In genomic region chr19:1649706-1650626, GRCh38 we compare ENCODE assay signal across 9 cellular contexts. TPM values are rescaled to one million over a fixed set of nuclear protein-coding genes. Genes with fewer than 3 reads are reported as not detected.
DNase-seq lines count a peak whose midpoint lies in the region; ATAC-seq, FAIRE-seq and TF ChIP-seq lines count a peak whose summit lies in the region.
"Had no signal": no experiment of that assay in that cellular context is flagged by ENCODE, and none has a peak within 500 bp of the region (broad histone marks: within the 10 kb centered on the region; RNA-seq: fewer than 3 reads in every experiment).

No MANE protein-coding gene starts in this region.

- no peaks in the 10 kb centered on the region for H3K36me3 ChIP-seq in PC-9 (ENCODE audit: low read depth)
- H3K36me3 ChIP-seq in endothelial cell of umbilical vein (ENCODE audit: control insufficient read depth in 2 of 2, extremely low read depth in 1 of 2, insufficient read depth in 2 of 2, low read length in 2 of 2): peaks cover 5 to 21% of the 10 kb centered on the region in 2 experiments
- H3K36me3 ChIP-seq in aorta (ENCODE audit: control insufficient read depth in 1 of 2, insufficient read depth in 2 of 2, low read length in 1 of 2): no peaks in the 10 kb centered on the region

- no peaks in the 10 kb centered on the region for H3K9me2 ChIP-seq in PC-9 (ENCODE audit: insufficient read depth)

- no peak for TF ChIP-seq POLR2A in GM12892 (IDR thresholded peaks at IDR 0.05; ENCODE audit: low read depth, low read length)
- TF ChIP-seq POLR2A in endothelial cell of umbilical vein (IDR thresholded peaks at IDR 0.05; ENCODE audit: low read depth, low read length): no peak

- peaks cover 7% of the 10 kb centered on the region for H3K4me1 ChIP-seq in PC-9 (replicated peaks; ENCODE audit: insufficient read depth)
- peaks cover 2% of the 10 kb centered on the region for H3K4me1 ChIP-seq in endothelial cell of umbilical vein (ENCODE audit: control insufficient read depth, extremely low read depth, insufficient read depth, low read length)
- H3K4me1 ChIP-seq in aorta (ENCODE audit: control insufficient read depth in 1 of 2, insufficient read depth in 2 of 2, low read length in 2 of 2): no peaks in the 10 kb centered on the region

- no peaks in the 10 kb centered on the region for H3K9me3 ChIP-seq in PC-9 (ENCODE audit: insufficient read depth, low read depth)
- H3K9me3 ChIP-seq in endothelial cell of umbilical vein (replicated peaks; ENCODE audit: control insufficient read depth, insufficient read depth, low read length): no peaks in the 10 kb centered on the region
- no peaks in the 10 kb centered on the region for H3K9me3 ChIP-seq in aorta (ENCODE audit: control insufficient read depth, low read length)

- intact Hi-C loops in PC-9 (cut with micrococcal nuclease; ENCODE audit: unreplicated experiment): no loop called here
- intact Hi-C loops in endothelial cell of umbilical vein (cut with micrococcal nuclease): no loop called here
- intact Hi-C loops in aorta (cut with DNase I): loop anchor here in 1 of 2 donors (5.0 kb wide), 1 partner anchor 43 kb away; the partner anchor contains the start of gene UQCR11

- no peak overlapping the region for H3K27ac ChIP-seq in PC-9
- no peak overlapping the region for H3K27ac ChIP-seq in endothelial cell of umbilical vein (ENCODE audit: insufficient read depth, low read depth, low read length)
- H3K27ac ChIP-seq in aorta (ENCODE audit: low read depth in 1 of 2, low read length in 2 of 2): no peak overlapping the region
- no peak overlapping the region for H3K27ac ChIP-seq in caudate nucleus (ENCODE audit: low read depth, low read length)

- ATAC-seq in GM18858 (IDR thresholded peaks at IDR 0.05; ENCODE audit: unreplicated experiment) (no peak), aorta (ENCODE audit: low FRiP score) (no peak)

- FAIRE-seq in GM12892 (lab: Jason Lieb, UNC) (peak; percentile 42), endothelial cell of umbilical vein (lab: Jason Lieb, UNC) (no peak)
- FAIRE-seq: endometrium had no signal

- H3F3A ChIP-seq in PC-9 (ENCODE audit: insufficient read depth, low read depth): peaks cover under 1% of the 10 kb centered on the region; the same call in 1 of the 2 replicates

- H3K4me3 ChIP-seq in PC-9 (no peak overlapping the region), endothelial cell of umbilical vein (replicated peaks in 1 of 3; ENCODE audit: insufficient read depth in 1 of 3, low read depth in 1 of 3, low read length in 3 of 3) (peak overlapping the region in 2 of 3 experiments; percentile 62 to 89), retinal pigment epithelial cell (ENCODE audit: low read length) (peak overlapping the region; percentile 75), aorta (ENCODE audit: low read length in 2 of 2) (no peak overlapping the region)

- BruUV-seq in PC-9 (replicated peaks; lab: Mats Ljungman, UMichigan) (no TSS peak), endothelial cell of umbilical vein (replicated peaks; lab: Mats Ljungman, UMichigan) (no TSS peak)

- H3K27me3 ChIP-seq in PC-9 (ENCODE audit: insufficient read depth, low read depth) (no peaks in the 10 kb centered on the region), endothelial cell of umbilical vein (ENCODE audit: control insufficient read depth in 2 of 2, insufficient read depth in 2 of 2, low read length in 2 of 2) (no peaks in the 10 kb centered on the region), aorta (ENCODE audit: control insufficient read depth in 1 of 2, insufficient read depth in 2 of 2, low read length in 1 of 2) (no peaks in the 10 kb centered on the region)

- H3K9ac ChIP-seq in endothelial cell of umbilical vein (replicated peaks; ENCODE audit: extremely low read depth, insufficient read depth, low read length): peak overlapping the region; percentile 82

- H3K4me2 ChIP-seq in PC-9: peak overlapping the region; percentile 82; the same call in 1 of the 2 replicates
- peak overlapping the region; percentile 55 for H3K4me2 ChIP-seq in endothelial cell of umbilical vein (ENCODE audit: insufficient read depth, low read length)

- no peak for TF ChIP-seq CTCF in PC-9 (conservative IDR thresholded peaks at IDR 0.05)
- no peak for TF ChIP-seq CTCF in endothelial cell of umbilical vein (IDR thresholded peaks at IDR 0.05; ENCODE audit: extremely low read depth in 1 of 2, insufficient read depth in 1 of 2, low read depth in 1 of 2, low read length in 2 of 2)
- no peak for TF ChIP-seq CTCF in retinal pigment epithelial cell (conservative IDR thresholded peaks at IDR 0.05; ENCODE audit: low read depth, low read length)

- H2AFZ ChIP-seq in PC-9 (no peak overlapping the region), endothelial cell of umbilical vein (ENCODE audit: low read depth, low read length) (no peak overlapping the region)

- CTCF ChIA-PET in PC-9 (lab: Charles Lee): no interaction called here
- CTCF ChIA-PET in endothelial cell of umbilical vein (lab: Charles Lee): interaction anchor here (0.7 to 1.5 kb wide), 3 partner anchors 11 to 22 kb away, joined by 4 read pairs; no protein-coding TSS in a partner anchor

- H3K9me1 ChIP-seq in endothelial cell of umbilical vein (replicated peaks; ENCODE audit: control insufficient read depth, extremely low read depth, insufficient read depth, low read length): no peaks in the 10 kb centered on the region

- DNase-seq in GM12892 (ENCODE audit: insufficient read length) (no peak), PC-9 (no peak), endothelial cell of umbilical vein (ENCODE audit: low read depth, low spot score) (no peak), retinal pigment epithelial cell (ENCODE audit: low read depth) (no peak), aorta (no peak), caudate nucleus (lab: John Stamatoyannopoulos, UW) (no peak), HCEC 1CT (no peak)

- POLR2A ChIA-PET in PC-9 (lab: Charles Lee; ENCODE audit: unreplicated experiment) (no interaction called here), endothelial cell of umbilical vein (lab: Charles Lee) (no interaction called here)

- dilution Hi-C loops in endothelial cell of umbilical vein (cut with MboI; ENCODE audit: extremely low pct_ligation_motif_present, low sequenced_read_pairs): no loop called here

- H3K79me2 ChIP-seq in PC-9 (ENCODE audit: low read depth): peaks cover 19% of the 10 kb centered on the region
- H3K79me2 ChIP-seq in endothelial cell of umbilical vein (ENCODE audit: control insufficient read depth, insufficient read depth, low read length): peaks cover 45% of the 10 kb centered on the region

- 68 to 72% methylated on average over 20 of the region's 20 CpGs for WGBS in aorta, 2 donors

- no peaks in the 10 kb centered on the region for H4K20me1 ChIP-seq in PC-9 (ENCODE audit: insufficient read depth)
- H4K20me1 ChIP-seq in endothelial cell of umbilical vein (replicated peaks; ENCODE audit: control insufficient read depth, extremely low read depth, insufficient read depth, low read length): no peaks in the 10 kb centered on the region

TF ChIP-seq in endothelial cell of umbilical vein, 7 proteins besides CTCF, POLR2A, EP300 and RAD21 (continues in another document):
- TF ChIP-seq GATA2 (IDR thresholded peaks at IDR 0.05; ENCODE audit: insufficient read depth, insufficient read length, low read depth, low read length) (no peak), POLR2AphosphoS5 (IDR thresholded peaks at IDR 0.05; ENCODE audit: insufficient read depth, low read depth, low read length) (no peak), MAX (IDR thresholded peaks at IDR 0.05; ENCODE audit: insufficient read depth, insufficient read length) (no peak), EZH2 (IDR thresholded peaks at IDR 0.05; ENCODE audit: borderline replicate concordance, low read depth, low read length, severe bottlenecking) (no peak)

RNA-seq across cellular contexts. Expression of gene TCF3, which starts 2.4 kb away (rescaled TPM):
- polyA plus RNA-seq in GM12892 (2012; ENCODE audit: missing spikeins): 122 TPM
- total RNA-seq in PC-9 (2021) (86.6 and 98.0 TPM in 2 replicates), endothelial cell of umbilical vein (193 and 197 TPM in 2 replicates), aorta (10 to 100 TPM; 32.0 to 50.4 TPM)
- polyA plus RNA-seq in endothelial cell of umbilical vein (147 and 202 TPM in 2 replicates), aorta (10 to 100 TPM; 23.7 to 36.2 TPM)
- polyA plus RNA-seq in endothelial cell of umbilical vein (2011; cell fraction: cytosol; rRNA removed): 111 and 153 TPM in 2 replicates
- 216 and 222 TPM in 2 replicates for polyA plus RNA-seq in endothelial cell of umbilical vein (2011; cell fraction: nucleus; rRNA removed)
- polyA plus RNA-seq in endothelial cell of umbilical vein (2012): 146 and 182 TPM in 2 replicates
- 49.3 and 59.6 TPM in 2 replicates for polyA minus RNA-seq in endothelial cell of umbilical vein
- polyA minus RNA-seq in endothelial cell of umbilical vein (2011; cell fraction: cytosol; rRNA and poly(A)+ RNA removed): 139 TPM
- polyA minus RNA-seq in endothelial cell of umbilical vein (2011; cell fraction: nucleus; rRNA and poly(A)+ RNA removed): 27.0 and 53.7 TPM in 2 replicates

RNA-seq across cellular contexts. Expression of gene UQCR11, which starts 44.7 kb away (rescaled TPM):
- polyA plus RNA-seq in GM12892 (2012; ENCODE audit: missing spikeins): 152 TPM
- total RNA-seq in PC-9 (2021): 196 and 275 TPM in 2 replicates
- 210 and 223 TPM in 2 replicates for total RNA-seq in endothelial cell of umbilical vein
- 165 and 262 TPM in 2 replicates for polyA plus RNA-seq in endothelial cell of umbilical vein
- polyA plus RNA-seq in endothelial cell of umbilical vein (2011; cell fraction: cytosol; rRNA removed): 156 and 199 TPM in 2 replicates
- 42.6 and 62.7 TPM in 2 replicates for polyA plus RNA-seq in endothelial cell of umbilical vein (2011; cell fraction: nucleus; rRNA removed)
- polyA plus RNA-seq in endothelial cell of umbilical vein (2012): 156 and 442 TPM in 2 replicates
- 22.1 and 26.8 TPM in 2 replicates for polyA minus RNA-seq in endothelial cell of umbilical vein
- polyA minus RNA-seq in endothelial cell of umbilical vein (2011; cell fraction: cytosol; rRNA and poly(A)+ RNA removed): 28.5 TPM
- polyA minus RNA-seq in endothelial cell of umbilical vein (2011; cell fraction: nucleus; rRNA and poly(A)+ RNA removed): 16.0 and 19.6 TPM in 2 replicates
- total RNA-seq in aorta: 100 to 1,000 TPM; 153 to 155 TPM
- polyA plus RNA-seq in aorta: 100 to 1,000 TPM; 127 to 251 TPM

RNA-seq across cellular contexts. Expression of gene MBD3, which starts 57.3 kb away (rescaled TPM):
- 12.4 TPM for polyA plus RNA-seq in GM12892 (2012; ENCODE audit: missing spikeins)
- total RNA-seq in PC-9 (2021) (129 and 143 TPM in 2 replicates), endothelial cell of umbilical vein (120 and 121 TPM in 2 replicates), aorta (10 to 100 TPM; 60.9 to 63.2 TPM)
- polyA plus RNA-seq in endothelial cell of umbilical vein (96.8 and 115 TPM in 2 replicates), aorta (100 to 1,000 TPM in 1 of 2 donors, 10 to 100 TPM in 1; 37.6 to 106 TPM)
- 51.3 and 79.1 TPM in 2 replicates for polyA plus RNA-seq in endothelial cell of umbilical vein (2011; cell fraction: cytosol; rRNA removed)
- polyA plus RNA-seq in endothelial cell of umbilical vein (2011; cell fraction: nucleus; rRNA removed): 104 and 107 TPM in 2 replicates
- 58.1 and 61.5 TPM in 2 replicates for polyA plus RNA-seq in endothelial cell of umbilical vein (2012)
- polyA minus RNA-seq in endothelial cell of umbilical vein: 53.4 and 63.3 TPM in 2 replicates
- 88.7 TPM for polyA minus RNA-seq in endothelial cell of umbilical vein (2011; cell fraction: cytosol; rRNA and poly(A)+ RNA removed)
- 34.2 and 42.2 TPM in 2 replicates for polyA minus RNA-seq in endothelial cell of umbilical vein (2011; cell fraction: nucleus; rRNA and poly(A)+ RNA removed)

Comparison
In these comparisons a context has a peak if more than half of its experiments do, and no peak if none do; other contexts are left out.
1. H3K4me3 ChIP-seq: peak in endothelial cell of umbilical vein (2 of 3) and retinal pigment epithelial cell (single experiment); none in PC-9 (single experiment) and aorta (0 of 2).